ENCODE assay signal across 1 cellular context in the genomic region with DNA sequence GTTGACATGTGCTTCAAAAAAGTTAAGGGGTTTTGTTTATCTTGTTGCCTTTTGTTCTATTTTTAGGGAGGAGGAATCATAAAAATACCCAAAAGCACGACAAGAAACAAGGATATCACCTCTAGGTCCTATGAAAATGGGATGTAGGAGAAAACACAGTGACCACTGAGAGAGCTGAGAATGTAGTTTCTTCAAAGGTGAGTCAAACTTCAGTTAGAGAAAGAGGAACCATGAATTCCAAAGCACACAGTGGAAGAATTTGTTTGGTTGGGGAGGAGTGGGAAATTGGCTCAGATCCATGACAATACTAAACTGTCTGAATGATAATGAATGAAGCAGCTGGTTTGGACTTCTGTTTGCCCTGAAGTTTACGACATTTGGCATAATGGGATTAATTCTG.
TF ChIP-seq lines count a peak whose summit lies in the region.

No MANE protein-coding gene starts in this region.

TF ChIP-seq in H1, 55 proteins besides CTCF, POLR2A, EP300 and RAD21 (continued from another document):
- TF ChIP-seq SIN3A (conservative IDR thresholded peaks at IDR 0.05 in 1 of 2, IDR thresholded peaks at IDR 0.05 in 1 of 2; ENCODE audit: low read depth in 1 of 2, low read length in 2 of 2) (no peak), SIRT6 (IDR thresholded peaks at IDR 0.05; ENCODE audit: low read length) (no peak), SP1 (IDR thresholded peaks at IDR 0.05; ENCODE audit: low read depth, low read length) (no peak), POLR2AphosphoS5 (IDR thresholded peaks at IDR 0.05; ENCODE audit: low read depth, low read length) (no peak), HDAC2 (IDR thresholded peaks at IDR 0.05; ENCODE audit: borderline replicate concordance in 1 of 2, low read depth in 2 of 2, low read length in 2 of 2) (no peak), CBX8 (IDR thresholded peaks at IDR 0.05; ENCODE audit: borderline replicate concordance, low read depth, low read length) (no peak), JUN (IDR thresholded peaks at IDR 0.05; ENCODE audit: low read depth, low read length) (no peak), BCL11A (IDR thresholded peaks at IDR 0.05; ENCODE audit: low read depth in 2 of 2, low read length in 2 of 2) (no peak), RBBP5 (IDR thresholded peaks at IDR 0.05; ENCODE audit: borderline replicate concordance, low read depth, low read length) (no peak), CREB1 (IDR thresholded peaks at IDR 0.05) (no peak), CBX5 (IDR thresholded peaks at IDR 0.05; ENCODE audit: low read depth, low read length) (no peak), POU5F1 (IDR thresholded peaks at IDR 0.05; ENCODE audit: low read depth, low read length) (no peak), HDAC6 (IDR thresholded peaks at IDR 0.05; ENCODE audit: low read depth, low read length) (no peak), KDM4A (IDR thresholded peaks at IDR 0.05; ENCODE audit: low read depth, low read length, severe bottlenecking) (no peak), JUND (IDR thresholded peaks at IDR 0.05; ENCODE audit: low read length) (no peak), RXRA (IDR thresholded peaks at IDR 0.05; ENCODE audit: insufficient read depth, low read depth, low read length) (no peak)
- TF ChIP-seq, protein P1, sequence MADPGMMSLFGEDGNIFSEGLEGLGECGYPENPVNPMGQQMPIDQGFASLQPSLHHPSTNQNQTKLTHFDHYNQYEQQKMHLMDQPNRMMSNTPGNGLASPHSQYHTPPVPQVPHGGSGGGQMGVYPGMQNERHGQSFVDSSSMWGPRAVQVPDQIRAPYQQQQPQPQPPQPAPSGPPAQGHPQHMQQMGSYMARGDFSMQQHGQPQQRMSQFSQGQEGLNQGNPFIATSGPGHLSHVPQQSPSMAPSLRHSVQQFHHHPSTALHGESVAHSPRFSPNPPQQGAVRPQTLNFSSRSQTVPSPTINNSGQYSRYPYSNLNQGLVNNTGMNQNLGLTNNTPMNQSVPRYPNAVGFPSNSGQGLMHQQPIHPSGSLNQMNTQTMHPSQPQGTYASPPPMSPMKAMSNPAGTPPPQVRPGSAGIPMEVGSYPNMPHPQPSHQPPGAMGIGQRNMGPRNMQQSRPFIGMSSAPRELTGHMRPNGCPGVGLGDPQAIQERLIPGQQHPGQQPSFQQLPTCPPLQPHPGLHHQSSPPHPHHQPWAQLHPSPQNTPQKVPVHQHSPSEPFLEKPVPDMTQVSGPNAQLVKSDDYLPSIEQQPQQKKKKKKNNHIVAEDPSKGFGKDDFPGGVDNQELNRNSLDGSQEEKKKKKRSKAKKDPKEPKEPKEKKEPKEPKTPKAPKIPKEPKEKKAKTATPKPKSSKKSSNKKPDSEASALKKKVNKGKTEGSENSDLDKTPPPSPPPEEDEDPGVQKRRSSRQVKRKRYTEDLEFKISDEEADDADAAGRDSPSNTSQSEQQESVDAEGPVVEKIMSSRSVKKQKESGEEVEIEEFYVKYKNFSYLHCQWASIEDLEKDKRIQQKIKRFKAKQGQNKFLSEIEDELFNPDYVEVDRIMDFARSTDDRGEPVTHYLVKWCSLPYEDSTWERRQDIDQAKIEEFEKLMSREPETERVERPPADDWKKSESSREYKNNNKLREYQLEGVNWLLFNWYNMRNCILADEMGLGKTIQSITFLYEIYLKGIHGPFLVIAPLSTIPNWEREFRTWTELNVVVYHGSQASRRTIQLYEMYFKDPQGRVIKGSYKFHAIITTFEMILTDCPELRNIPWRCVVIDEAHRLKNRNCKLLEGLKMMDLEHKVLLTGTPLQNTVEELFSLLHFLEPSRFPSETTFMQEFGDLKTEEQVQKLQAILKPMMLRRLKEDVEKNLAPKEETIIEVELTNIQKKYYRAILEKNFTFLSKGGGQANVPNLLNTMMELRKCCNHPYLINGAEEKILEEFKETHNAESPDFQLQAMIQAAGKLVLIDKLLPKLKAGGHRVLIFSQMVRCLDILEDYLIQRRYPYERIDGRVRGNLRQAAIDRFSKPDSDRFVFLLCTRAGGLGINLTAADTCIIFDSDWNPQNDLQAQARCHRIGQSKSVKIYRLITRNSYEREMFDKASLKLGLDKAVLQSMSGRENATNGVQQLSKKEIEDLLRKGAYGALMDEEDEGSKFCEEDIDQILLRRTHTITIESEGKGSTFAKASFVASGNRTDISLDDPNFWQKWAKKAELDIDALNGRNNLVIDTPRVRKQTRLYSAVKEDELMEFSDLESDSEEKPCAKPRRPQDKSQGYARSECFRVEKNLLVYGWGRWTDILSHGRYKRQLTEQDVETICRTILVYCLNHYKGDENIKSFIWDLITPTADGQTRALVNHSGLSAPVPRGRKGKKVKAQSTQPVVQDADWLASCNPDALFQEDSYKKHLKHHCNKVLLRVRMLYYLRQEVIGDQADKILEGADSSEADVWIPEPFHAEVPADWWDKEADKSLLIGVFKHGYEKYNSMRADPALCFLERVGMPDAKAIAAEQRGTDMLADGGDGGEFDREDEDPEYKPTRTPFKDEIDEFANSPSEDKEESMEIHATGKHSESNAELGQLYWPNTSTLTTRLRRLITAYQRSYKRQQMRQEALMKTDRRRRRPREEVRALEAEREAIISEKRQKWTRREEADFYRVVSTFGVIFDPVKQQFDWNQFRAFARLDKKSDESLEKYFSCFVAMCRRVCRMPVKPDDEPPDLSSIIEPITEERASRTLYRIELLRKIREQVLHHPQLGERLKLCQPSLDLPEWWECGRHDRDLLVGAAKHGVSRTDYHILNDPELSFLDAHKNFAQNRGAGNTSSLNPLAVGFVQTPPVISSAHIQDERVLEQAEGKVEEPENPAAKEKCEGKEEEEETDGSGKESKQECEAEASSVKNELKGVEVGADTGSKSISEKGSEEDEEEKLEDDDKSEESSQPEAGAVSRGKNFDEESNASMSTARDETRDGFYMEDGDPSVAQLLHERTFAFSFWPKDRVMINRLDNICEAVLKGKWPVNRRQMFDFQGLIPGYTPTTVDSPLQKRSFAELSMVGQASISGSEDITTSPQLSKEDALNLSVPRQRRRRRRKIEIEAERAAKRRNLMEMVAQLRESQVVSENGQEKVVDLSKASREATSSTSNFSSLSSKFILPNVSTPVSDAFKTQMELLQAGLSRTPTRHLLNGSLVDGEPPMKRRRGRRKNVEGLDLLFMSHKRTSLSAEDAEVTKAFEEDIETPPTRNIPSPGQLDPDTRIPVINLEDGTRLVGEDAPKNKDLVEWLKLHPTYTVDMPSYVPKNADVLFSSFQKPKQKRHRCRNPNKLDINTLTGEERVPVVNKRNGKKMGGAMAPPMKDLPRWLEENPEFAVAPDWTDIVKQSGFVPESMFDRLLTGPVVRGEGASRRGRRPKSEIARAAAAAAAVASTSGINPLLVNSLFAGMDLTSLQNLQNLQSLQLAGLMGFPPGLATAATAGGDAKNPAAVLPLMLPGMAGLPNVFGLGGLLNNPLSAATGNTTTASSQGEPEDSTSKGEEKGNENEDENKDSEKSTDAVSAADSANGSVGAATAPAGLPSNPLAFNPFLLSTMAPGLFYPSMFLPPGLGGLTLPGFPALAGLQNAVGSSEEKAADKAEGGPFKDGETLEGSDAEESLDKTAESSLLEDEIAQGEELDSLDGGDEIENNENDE (IDR thresholded peaks at IDR 0.05; ENCODE audit: insufficient replicate concordance, low read length), result no peak
